In the genomic region with DNA sequence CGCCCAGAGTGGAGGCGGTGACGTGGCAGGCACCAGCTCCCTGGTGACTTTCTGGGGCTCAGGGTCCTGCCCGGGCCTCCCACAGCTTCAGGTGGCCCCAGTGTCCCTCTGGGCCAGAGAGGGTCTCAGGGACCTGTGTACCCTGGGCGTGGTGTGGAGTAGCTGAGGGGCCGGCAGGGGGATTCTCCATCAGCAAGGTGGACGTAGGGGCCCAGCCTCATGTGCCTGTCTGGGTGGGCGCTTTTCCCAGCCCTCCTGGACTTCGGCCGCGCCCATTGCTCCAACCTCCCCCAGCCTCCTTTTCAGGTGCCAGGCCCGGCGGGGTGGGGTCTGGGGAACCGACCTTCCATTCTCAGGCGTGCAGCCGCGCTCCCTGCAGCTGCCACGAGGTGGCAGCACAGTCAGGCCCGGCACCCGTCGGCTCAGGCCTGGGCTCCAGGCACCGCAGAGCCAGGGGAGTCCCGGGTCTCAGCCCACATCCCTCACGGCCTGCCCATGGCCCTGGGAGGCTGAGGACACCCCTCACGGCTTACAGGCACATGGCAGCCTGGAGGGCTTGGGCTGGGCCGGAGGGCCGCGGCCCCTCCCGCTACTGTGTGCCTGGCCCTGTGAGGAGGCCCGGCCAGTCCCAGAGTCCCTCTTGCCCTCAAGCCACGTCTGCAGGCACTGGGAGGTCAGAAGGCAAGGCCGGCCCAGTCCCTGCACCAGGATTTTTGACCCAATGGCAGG, we compare ENCODE assay signal across 8 cellular contexts. TPM values are rescaled to one million over a fixed set of nuclear protein-coding genes. Genes with fewer than 3 reads are reported as not detected.
DNase-seq lines count a peak whose midpoint lies in the region; ATAC-seq and TF ChIP-seq lines count a peak whose summit lies in the region.

No MANE protein-coding gene starts in this region.

- in situ Hi-C loops in SK-MEL-5 (cut with HindIII; ENCODE audit: low pct_unique_long_range_greater_than_20kb, low sequenced_read_pairs): no loop called here

- no peaks in the 10 kb centered on the region for H3K36me3 ChIP-seq in aorta (ENCODE audit: control insufficient read depth in 1 of 2, insufficient read depth in 2 of 2, low read length in 1 of 2)

- intact Hi-C loops in Right ventricle myocardium superior (cut with DNase I) (loop anchor here (5.0 to 10.0 kb wide), 2 partner anchors 314 to 372 kb away; a partner anchor contains a TSS), aorta (cut with DNase I) (loop anchor here (1.0 to 10.0 kb wide), 3 partner anchors 182 to 314 kb away; a partner anchor contains a TSS)

- peak; percentile 93 for TF ChIP-seq CTCF in progenitor cell of endocrine pancreas (IDR thresholded peaks at IDR 0.05; ENCODE audit: unreplicated experiment)

- DNase-seq in COLO668 (lab: John Stamatoyannopoulos, UW; ENCODE audit: unreplicated experiment): peak; percentile 31
- peak; percentile 66 for DNase-seq in SK-MEL-5 (ENCODE audit: low read depth, low spot score)
- peak; percentile 70 for DNase-seq in activated naive CD4-positive, alpha-beta T cell treated with anti-CD3 and anti-CD28 coated beads, Interleukin-2, amount 10 ng/mL, durations not matched to agents 7 days and 5 days
- peak; percentile 80 for DNase-seq in Right ventricle myocardium superior
- peak; percentile 71 for DNase-seq in progenitor cell of endocrine pancreas (ENCODE audit: low spot score, unreplicated experiment)
- DNase-seq in aorta: peak; percentile 55 to 88

- H3K4me1 Mint-ChIP-seq in activated naive CD4-positive, alpha-beta T cell treated with anti-CD3 and anti-CD28 coated beads, Interleukin-2, amount 10 ng/mL, durations not matched to agents 7 days and 5 days: no peaks in the 10 kb centered on the region
- no peaks in the 10 kb centered on the region for H3K4me1 Mint-ChIP-seq in progenitor cell of endocrine pancreas (ENCODE audit: low read depth)

- WGBS in aorta, 2 donors: 21 to 22% methylated on average over 29 to 32 of the region's 32 CpGs

- H3K27ac ChIP-seq in aorta (ENCODE audit: low read depth in 1 of 2, low read length in 2 of 2): no peak overlapping the region

- H3K9me3 ChIP-seq in aorta (ENCODE audit: control insufficient read depth, low read length): no peaks in the 10 kb centered on the region

- H3K36me3 Mint-ChIP-seq in activated naive CD4-positive, alpha-beta T cell treated with anti-CD3 and anti-CD28 coated beads, Interleukin-2, amount 10 ng/mL, durations not matched to agents 7 days and 5 days: no peaks in the 10 kb centered on the region
- H3K36me3 Mint-ChIP-seq in progenitor cell of endocrine pancreas (ENCODE audit: insufficient read depth): no peaks in the 10 kb centered on the region

- H3K4me3 Mint-ChIP-seq in activated naive CD4-positive, alpha-beta T cell treated with anti-CD3 and anti-CD28 coated beads, Interleukin-2, amount 10 ng/mL, durations not matched to agents 7 days and 5 days: no peak overlapping the region
- no peak overlapping the region for H3K4me3 Mint-ChIP-seq in progenitor cell of endocrine pancreas (ENCODE audit: low read depth)

- H3K27ac Mint-ChIP-seq in activated naive CD4-positive, alpha-beta T cell treated with anti-CD3 and anti-CD28 coated beads, Interleukin-2, amount 10 ng/mL, durations not matched to agents 7 days and 5 days: no peak overlapping the region
- no peak overlapping the region for H3K27ac Mint-ChIP-seq in progenitor cell of endocrine pancreas

- H3K4me1 ChIP-seq in aorta (ENCODE audit: control insufficient read depth in 1 of 2, insufficient read depth in 2 of 2, low read length in 2 of 2): no peaks in the 10 kb centered on the region

- CTCF ChIA-PET in activated naive CD4-positive, alpha-beta T cell treated with anti-CD3 and anti-CD28 coated beads, Interleukin-2, amount 10 ng/mL, durations not matched to agents 7 days and 5 days (lab: Charles Lee): interaction anchor here (1.1 to 1.9 kb wide), 3 partner anchors 11 to 372 kb away, joined by 3 to 7 read pairs (median 5); no protein-coding TSS in a partner anchor

- H3K27me3 Mint-ChIP-seq in activated naive CD4-positive, alpha-beta T cell treated with anti-CD3 and anti-CD28 coated beads, Interleukin-2, amount 10 ng/mL, durations not matched to agents 7 days and 5 days: no peaks in the 10 kb centered on the region
- peaks cover 9% of the 10 kb centered on the region for H3K27me3 Mint-ChIP-seq in progenitor cell of endocrine pancreas

- ATAC-seq in HG03280 (IDR thresholded peaks at IDR 0.05; ENCODE audit: unreplicated experiment): peak; percentile 51
- ATAC-seq in Right ventricle myocardium superior (ENCODE audit: poor library complexity): peak; percentile 85
- ATAC-seq in aorta (ENCODE audit: low FRiP score): peak; percentile 73
- ATAC-seq in HG02840 (IDR thresholded peaks at IDR 0.05; ENCODE audit: low FRiP score, unreplicated experiment): no peak

- H3K9me3 Mint-ChIP-seq in activated naive CD4-positive, alpha-beta T cell treated with anti-CD3 and anti-CD28 coated beads, Interleukin-2, amount 10 ng/mL, durations not matched to agents 7 days and 5 days: no peaks in the 10 kb centered on the region
- H3K9me3 Mint-ChIP-seq in progenitor cell of endocrine pancreas (ENCODE audit: low read depth): no peaks in the 10 kb centered on the region

- H3K4me3 ChIP-seq in aorta (ENCODE audit: low read length in 2 of 2): no peak overlapping the region

- no peaks in the 10 kb centered on the region for H3K27me3 ChIP-seq in aorta (ENCODE audit: control insufficient read depth in 1 of 2, insufficient read depth in 2 of 2, low read length in 1 of 2)

RNA-seq across cellular contexts. Expression of a gene that starts 19.9 kb away (rescaled TPM):
- total RNA-seq in SK-MEL-5 (2014; rRNA removed; shearing (Covaris generic)): 0.21 and 0.35 TPM in 2 replicates
- polyA plus RNA-seq in SK-MEL-5 (2015; cell fraction: cytosol; rRNA removed): 0.04 and 0.06 TPM in 2 replicates
- 1.3 and 2.0 TPM in 2 replicates for polyA plus RNA-seq in SK-MEL-5 (2015; cell fraction: nucleus; rRNA removed)
- total RNA-seq in Right ventricle myocardium superior: not detected
- total RNA-seq in progenitor cell of endocrine pancreas: not detected in 2 replicates
- not detected for total RNA-seq in aorta
- polyA plus RNA-seq in aorta: under 1 TPM in 1 of 2 donors, not detected in 1; 0.25 TPM

RNA-seq across cellular contexts. Expression of a gene that starts 45.2 kb away (rescaled TPM):
- not detected in 2 replicates for total RNA-seq in SK-MEL-5 (2014; rRNA removed; shearing (Covaris generic))
- under 0.01 and 0.01 TPM in 2 replicates for polyA plus RNA-seq in SK-MEL-5 (2015; cell fraction: cytosol; rRNA removed)
- 0.05 TPM in 1 of 2 replicates, not detected in the other for polyA plus RNA-seq in SK-MEL-5 (2015; cell fraction: nucleus; rRNA removed)
- total RNA-seq in Right ventricle myocardium superior (not detected), progenitor cell of endocrine pancreas (0.02 TPM in 1 of 2 replicates, not detected in the other), aorta (not detected)
- under 1 TPM in 1 of 2 donors, not detected in 1; 0.05 TPM for polyA plus RNA-seq in aorta
